In the genomic region with DNA sequence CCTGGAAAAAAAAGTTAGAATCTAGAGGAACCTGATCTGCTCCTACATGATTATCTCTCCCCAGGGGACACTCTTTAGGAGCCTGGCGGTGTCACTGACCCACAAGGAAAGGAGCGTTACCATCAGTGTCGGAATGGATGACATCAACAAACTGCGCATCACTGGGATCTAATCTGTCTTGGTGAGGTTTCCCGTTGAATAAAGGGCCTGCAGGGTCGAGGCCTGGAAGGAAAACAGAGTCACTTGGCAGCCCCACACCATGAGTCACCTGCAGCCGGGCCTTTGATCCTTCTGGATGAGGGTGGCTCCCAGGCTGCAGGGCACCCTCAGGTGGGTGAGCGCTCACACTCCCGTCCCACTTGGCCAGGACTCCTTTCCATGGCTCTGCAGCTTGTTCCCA, we compare ENCODE assay signal across 30 cellular contexts. TPM values are rescaled to one million over a fixed set of nuclear protein-coding genes. Genes with fewer than 3 reads are reported as not detected.
DNase-seq lines count a peak whose midpoint lies in the region; TF ChIP-seq lines count a peak whose summit lies in the region.
"Had no signal": no experiment of that assay in that cellular context is flagged by ENCODE, and none has a peak within 500 bp of the region (broad histone marks: within the 10 kb centered on the region; RNA-seq: fewer than 3 reads in every experiment).

No MANE protein-coding gene starts in this region.

- H3K4me1 ChIP-seq in neural progenitor cell: no peaks in the 10 kb centered on the region
- H3K4me1 ChIP-seq: esophagus muscularis mucosa, left ventricle myocardium inferior, psoas muscle had no signal

- peaks cover 7% of the 10 kb centered on the region for H3K27me3 Mint-ChIP-seq in neural progenitor cell (ENCODE audit: insufficient read depth, low read depth)

- no peaks in the 10 kb centered on the region for H3K4me1 Mint-ChIP-seq in neural progenitor cell
- H3K4me1 Mint-ChIP-seq: activated CD4-positive, alpha-beta T cell treated with anti-CD3 and anti-CD28 coated beads for 36 hours; activated naive CD8-positive, alpha-beta T cell treated with anti-CD3 and anti-CD28 coated beads for 36 hours; CD4-positive, alpha-beta memory T cell had no signal

- no peaks in the 10 kb centered on the region for H3K79me2 ChIP-seq in neural progenitor cell (ENCODE audit: low read depth)

- H3F3A ChIP-seq in neural progenitor cell (ENCODE audit: low read depth): no peaks in the 10 kb centered on the region

- DNase-seq in A172 (ENCODE audit: low spot score) (peak; percentile 47), HT-29 (ENCODE audit: low spot score) (peak; percentile 59), SK-N-DZ (ENCODE audit: low spot score) (peak; percentile 20), kidney tubule cell (ENCODE audit: low spot score) (peak; percentile 23), iPS-NIHi7 (ENCODE audit: extremely low spot score) (no peak), neural progenitor cell (ENCODE audit: low spot score) (no peak), NCI-H2081 (lab: John Stamatoyannopoulos, UW) (no peak)
- no peak for DNase-seq in activated naive CD4-positive, alpha-beta T cell treated with Interleukin-2 at 50 U/mL for 16 hours
- DNase-seq: activated CD4-positive, alpha-beta T cell treated with anti-CD3 and anti-CD28 coated beads for 36 hours; activated CD8-positive, alpha-beta memory T cell treated with anti-CD3 and anti-CD28 coated beads for 24 hours; activated effector memory CD4-positive, alpha-beta T cell treated with Interleukin-2 at 50 U/mL for 16 hours; activated naive CD8-positive, alpha-beta T cell treated with anti-CD3 and anti-CD28 coated beads for 36 hours; AML-193; aorta; CD4-positive, alpha-beta memory T cell; effector memory CD8-positive, alpha-beta T cell; Karpas-422; left ventricle myocardium inferior; NCI-H1048; NCI-H1694; NCI-H345; NCI-H774; psoas muscle; stimulated activated naive CD4-positive, alpha-beta T cell treated with Interleukin-2 at 50 U/mL for 16 hours had no signal

- no peak for TF ChIP-seq CTCF in neural progenitor cell (IDR thresholded peaks at IDR 0.05)

- peaks cover 5% of the 10 kb centered on the region for H3K27me3 ChIP-seq in neural progenitor cell

- H2AFZ ChIP-seq in neural progenitor cell (replicated peaks): no peak overlapping the region

- H3K36me3 ChIP-seq in neural progenitor cell: no peaks in the 10 kb centered on the region
- H3K36me3 ChIP-seq: esophagus muscularis mucosa, HAP-1, left ventricle myocardium inferior had no signal

- H3K4me2 ChIP-seq in neural progenitor cell: no peak overlapping the region
- H3K4me2 ChIP-seq: A549 had no signal

- H3K36me3 Mint-ChIP-seq in neural progenitor cell: no peaks in the 10 kb centered on the region
- H3K36me3 Mint-ChIP-seq: CD4-positive, alpha-beta memory T cell had no signal

- no peak overlapping the region for H3K9ac ChIP-seq in neural progenitor cell

- H3K27ac Mint-ChIP-seq in neural progenitor cell: no peak overlapping the region
- H3K27ac Mint-ChIP-seq: activated CD4-positive, alpha-beta T cell treated with anti-CD3 and anti-CD28 coated beads for 36 hours; activated naive CD8-positive, alpha-beta T cell treated with anti-CD3 and anti-CD28 coated beads for 36 hours; effector memory CD8-positive, alpha-beta T cell; T-helper 2 cell treated with Interferon-gamma antibody and Interleukin-4, amounts not matched to agents 5 μg/mL and 100 μg/mL, for 36 hours had no signal

- H4K20me1 ChIP-seq in neural progenitor cell (ENCODE audit: low read depth): no peaks in the 10 kb centered on the region

- H3K9me3 Mint-ChIP-seq in neural progenitor cell: no peaks in the 10 kb centered on the region
- H3K9me3 Mint-ChIP-seq: activated naive CD8-positive, alpha-beta T cell treated with anti-CD3 and anti-CD28 coated beads for 36 hours; CD4-positive, alpha-beta memory T cell; effector memory CD8-positive, alpha-beta T cell; T-helper 2 cell treated with Interferon-gamma antibody and Interleukin-4, amounts not matched to agents 5 μg/mL and 100 μg/mL, for 36 hours had no signal

- H3K9me3 ChIP-seq in neural progenitor cell (ENCODE audit: low read depth): no peaks in the 10 kb centered on the region
- H3K9me3 ChIP-seq: A549, esophagus muscularis mucosa, HAP-1, left ventricle myocardium inferior, psoas muscle had no signal

- H3K4me3 ChIP-seq in neural progenitor cell: no peak overlapping the region
- H3K4me3 ChIP-seq: A549, coronary artery, esophagus muscularis mucosa, HAP-1, left ventricle myocardium inferior, psoas muscle had no signal

- H3K4me3 Mint-ChIP-seq in neural progenitor cell: no peak overlapping the region
- H3K4me3 Mint-ChIP-seq: activated CD4-positive, alpha-beta T cell treated with anti-CD3 and anti-CD28 coated beads for 36 hours; activated naive CD8-positive, alpha-beta T cell treated with anti-CD3 and anti-CD28 coated beads for 36 hours; CD4-positive, alpha-beta memory T cell; effector memory CD8-positive, alpha-beta T cell; T-helper 2 cell treated with Interferon-gamma antibody and Interleukin-4, amounts not matched to agents 5 μg/mL and 100 μg/mL, for 36 hours had no signal

- H3K27ac ChIP-seq in neural progenitor cell: no peak overlapping the region
- H3K27ac ChIP-seq: coronary artery, esophagus muscularis mucosa, left ventricle myocardium inferior, psoas muscle had no signal

RNA-seq across cellular contexts. Expression of a gene that starts 25.0 kb away (rescaled TPM):
- 0.52 and 0.86 TPM in 2 replicates for total RNA-seq in A172 (2014; rRNA removed; shearing (Covaris generic))
- 5.3 and 11.6 TPM in 2 replicates for total RNA-seq in HT-29 (2014; rRNA removed; shearing (Covaris generic))
- polyA plus RNA-seq in SK-N-DZ (2014; cell fraction: cytosol; rRNA removed): not detected in 2 replicates
- polyA plus RNA-seq in SK-N-DZ (2014; cell fraction: nucleus; rRNA removed): not detected in 2 replicates
- 0.03 TPM in 1 of 2 replicates, not detected in the other for total RNA-seq in neural progenitor cell (ENCODE audit: low replicate concordance)
- total RNA-seq: activated CD4-positive, alpha-beta T cell treated with anti-CD3 and anti-CD28 coated beads for 36 hours; activated naive CD8-positive, alpha-beta T cell treated with anti-CD3 and anti-CD28 coated beads for 36 hours; CD4-positive, alpha-beta memory T cell; frontal cortex; psoas muscle had no signal
- polyA plus RNA-seq: CD4-positive, alpha-beta memory T cell had no signal

RNA-seq across cellular contexts. Expression of a gene that starts 28.5 kb away (rescaled TPM):
- total RNA-seq in A172 (2014; rRNA removed; shearing (Covaris generic)): 11.0 and 13.2 TPM in 2 replicates
- 18.0 and 19.9 TPM in 2 replicates for total RNA-seq in HT-29 (2014; rRNA removed; shearing (Covaris generic))
- 17.5 and 17.6 TPM in 2 replicates for polyA plus RNA-seq in SK-N-DZ (2014; cell fraction: cytosol; rRNA removed)
- polyA plus RNA-seq in SK-N-DZ (2014; cell fraction: nucleus; rRNA removed): 5.3 and 7.8 TPM in 2 replicates
- total RNA-seq in neural progenitor cell (ENCODE audit: low replicate concordance): 10.6 and 11.8 TPM in 2 replicates

RNA-seq across cellular contexts. Expression of a gene that starts 58.7 kb away (rescaled TPM):
- 50.9 and 52.3 TPM in 2 replicates for total RNA-seq in A172 (2014; rRNA removed; shearing (Covaris generic))
- total RNA-seq in HT-29 (2014; rRNA removed; shearing (Covaris generic)): 9.3 and 13.2 TPM in 2 replicates
- 29.9 and 32.3 TPM in 2 replicates for polyA plus RNA-seq in SK-N-DZ (2014; cell fraction: cytosol; rRNA removed)
- polyA plus RNA-seq in SK-N-DZ (2014; cell fraction: nucleus; rRNA removed): 12.8 and 13.4 TPM in 2 replicates
- 46.5 and 48.4 TPM in 2 replicates for total RNA-seq in neural progenitor cell (ENCODE audit: low replicate concordance)

Comparison
In these comparisons a context has a peak if more than half of its experiments do, and no peak if none do; other contexts are left out.
1. DNase-seq: peak in A172 (single experiment), HT-29 (single experiment), SK-N-DZ (single experiment) and kidney tubule cell (single experiment); none in iPS-NIHi7 (single experiment), neural progenitor cell (single experiment), activated naive CD4-positive, alpha-beta T cell treated with Interleukin-2 at 50 U/mL for 16 hours (single experiment) and NCI-H2081 (0 of 2).